ENCODE assay signal across 1 cellular context in the genomic region with DNA sequence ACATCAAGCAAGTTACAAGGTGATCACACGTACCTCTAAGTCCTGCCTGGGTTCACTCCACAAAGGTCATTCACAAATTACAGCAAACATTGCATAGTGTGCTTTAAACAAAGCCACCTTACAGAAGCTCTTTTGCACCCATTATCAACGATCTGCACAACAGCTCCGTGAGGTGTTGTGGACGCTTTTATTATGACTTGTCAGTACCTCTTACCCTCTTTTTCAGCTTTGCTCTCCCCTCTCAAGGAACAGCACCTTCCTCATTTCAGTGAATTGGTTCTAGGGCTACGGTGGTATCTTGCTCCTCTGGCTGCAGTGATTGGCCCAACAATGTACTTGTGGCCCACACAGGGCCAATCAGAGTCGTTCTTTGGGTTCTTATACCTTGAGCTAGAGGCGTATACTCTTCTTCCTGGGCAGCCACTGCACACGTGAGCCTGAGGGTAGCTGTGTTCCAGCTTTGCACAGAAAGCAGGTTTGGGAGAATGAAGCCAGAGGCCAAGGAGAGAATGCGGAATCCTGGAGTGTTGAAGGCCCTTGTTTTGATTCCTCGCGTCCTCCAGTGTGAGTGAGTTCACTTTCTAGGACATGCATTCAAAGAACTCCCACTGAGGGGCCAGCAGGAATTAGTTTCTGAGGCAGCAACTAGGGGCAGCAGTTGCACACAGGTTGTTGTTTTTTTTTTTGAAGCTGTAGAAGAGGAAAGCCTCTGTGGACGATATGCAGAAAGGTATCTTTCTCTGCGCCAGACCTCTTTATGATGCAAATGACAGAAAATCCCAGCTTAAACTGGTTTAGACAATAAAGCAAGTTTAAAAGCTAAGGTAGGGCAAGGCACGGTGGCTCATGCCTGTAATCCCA.
TF ChIP-seq lines count a peak whose summit lies in the region.

No MANE protein-coding gene starts in this region.

TF ChIP-seq in GM12878, 131 proteins besides CTCF, POLR2A, EP300 and RAD21:
- TF ChIP-seq SMAD1 (IDR thresholded peaks at IDR 0.05; ENCODE audit: low read depth, partially characterized antibody) (no peak), MYC (IDR thresholded peaks at IDR 0.05; ENCODE audit: insufficient read depth, insufficient read length, insufficient replicate concordance, low read length, severe bottlenecking) (no peak), KAT2A (conservative IDR thresholded peaks at IDR 0.05; ENCODE audit: control insufficient read depth, low read depth, low read length) (no peak), ZNF24 (IDR thresholded peaks at IDR 0.05) (no peak), HCFC1 (IDR thresholded peaks at IDR 0.05; ENCODE audit: low read length) (no peak), WRNIP1 (IDR thresholded peaks at IDR 0.05; ENCODE audit: borderline replicate concordance, low read depth, low read length) (no peak), SIN3A (IDR thresholded peaks at IDR 0.05; ENCODE audit: low read depth, low read length) (no peak), ZNF217 (IDR thresholded peaks at IDR 0.05) (no peak)
- TF ChIP-seq, protein P1, sequence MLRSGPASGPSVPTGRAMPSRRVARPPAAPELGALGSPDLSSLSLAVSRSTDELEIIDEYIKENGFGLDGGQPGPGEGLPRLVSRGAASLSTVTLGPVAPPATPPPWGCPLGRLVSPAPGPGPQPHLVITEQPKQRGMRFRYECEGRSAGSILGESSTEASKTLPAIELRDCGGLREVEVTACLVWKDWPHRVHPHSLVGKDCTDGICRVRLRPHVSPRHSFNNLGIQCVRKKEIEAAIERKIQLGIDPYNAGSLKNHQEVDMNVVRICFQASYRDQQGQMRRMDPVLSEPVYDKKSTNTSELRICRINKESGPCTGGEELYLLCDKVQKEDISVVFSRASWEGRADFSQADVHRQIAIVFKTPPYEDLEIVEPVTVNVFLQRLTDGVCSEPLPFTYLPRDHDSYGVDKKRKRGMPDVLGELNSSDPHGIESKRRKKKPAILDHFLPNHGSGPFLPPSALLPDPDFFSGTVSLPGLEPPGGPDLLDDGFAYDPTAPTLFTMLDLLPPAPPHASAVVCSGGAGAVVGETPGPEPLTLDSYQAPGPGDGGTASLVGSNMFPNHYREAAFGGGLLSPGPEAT (IDR thresholded peaks at IDR 0.05; ENCODE audit: low read depth): no peak
